Comparison of ENCODE assay signal across 8 cellular contexts in genomic region chr20:43658068-43658722, GRCh38. TPM values are rescaled to one million over a fixed set of nuclear protein-coding genes. Genes with fewer than 3 reads are reported as not detected.
DNase-seq lines count a peak whose midpoint lies in the region; ATAC-seq and TF ChIP-seq lines count a peak whose summit lies in the region.

No MANE protein-coding gene starts in this region.

- ATAC-seq in heart right ventricle (peak in 1 of 8 donors; percentile 20), right lobe of liver (peak in 1 of 4 donors; percentile 6), GM18873 (IDR thresholded peaks at IDR 0.05; ENCODE audit: low FRiP score, unreplicated experiment) (no peak)
- ATAC-seq in stimulated activated memory B cell treated with anti-CD40 and anti-IgM and Interleukin-4, amounts not matched to agents 10 μg/mL and 1 μg/mL and 100 μg/mL, for 72 hours: peak; percentile 8

- H3K9me3 ChIP-seq in heart right ventricle (no peaks in the 10 kb centered on the region), MG63 (no peaks in the 10 kb centered on the region), right lobe of liver (no peaks in the 10 kb centered on the region)

- peak overlapping the region; percentile 98 for H3K27ac Mint-ChIP-seq in stimulated activated memory B cell treated with anti-CD40 and anti-IgM and Interleukin-4, amounts not matched to agents 10 μg/mL and 1 μg/mL and 100 μg/mL, for 72 hours

- intact Hi-C loops in heart right ventricle (cut with DNase I): no loop called here
- intact Hi-C loops in cardiac septum (cut with DNase I): no loop called here
- intact Hi-C loops in right lobe of liver (cut with DNase I): no loop called here

- peaks cover 0 to 11% (median 7%) of the 10 kb centered on the region in 9 donors for H3K4me1 ChIP-seq in heart right ventricle
- H3K4me1 ChIP-seq in right lobe of liver: peaks cover 0 to 12% (median 1%) of the 10 kb centered on the region in 4 donors

- H3K27me3 ChIP-seq in heart right ventricle (no peaks in the 10 kb centered on the region), MG63 (no peaks in the 10 kb centered on the region), right lobe of liver (no peaks in the 10 kb centered on the region)

- H3K27ac ChIP-seq in heart right ventricle: peak overlapping the region in 3 of 10 donors; percentile 32 to 63 (median 49)
- H3K27ac ChIP-seq in right lobe of liver: peak overlapping the region in 2 of 3 donors; percentile 75 to 82

- TF ChIP-seq POLR2A in right lobe of liver (IDR thresholded peaks at IDR 0.05): no peak

- H3K4me3 ChIP-seq in heart right ventricle (peak overlapping the region in 8 of 10 donors; percentile 47 to 75 (median 66)), MG63 (peak overlapping the region; percentile 63), right lobe of liver (peak overlapping the region; percentile 75 to 85 (median 78))

- no peaks in the 10 kb centered on the region for H3K27me3 Mint-ChIP-seq in stimulated activated memory B cell treated with anti-CD40 and anti-IgM and Interleukin-4, amounts not matched to agents 10 μg/mL and 1 μg/mL and 100 μg/mL, for 72 hours

- 79% methylated on average over 11 of the region's 11 CpGs for WGBS in heart right ventricle, 2 donors
- WGBS in right lobe of liver (ENCODE audit: insufficient coverage, low coverage, low lambda C conversion rate, missing lambda C conversion rate): 74% methylated on average over 9 of the region's 11 CpGs

- H3K4me3 Mint-ChIP-seq in stimulated activated memory B cell treated with anti-CD40 and anti-IgM and Interleukin-4, amounts not matched to agents 10 μg/mL and 1 μg/mL and 100 μg/mL, for 72 hours: peak overlapping the region; percentile 97

- DNase-seq in heart right ventricle: no peak
- no peak for DNase-seq in cardiac septum (ENCODE audit: low spot score)
- DNase-seq in MG63: peak; percentile 39
- DNase-seq in amniotic stem cell (lab: John Stamatoyannopoulos, UW): peak; percentile 3
- DNase-seq in right lobe of liver: no peak
- no peak for DNase-seq in GM19240 (ENCODE audit: insufficient read length, low spot score)

- H3K36me3 ChIP-seq in heart right ventricle (no peaks in the 10 kb centered on the region), MG63 (no peaks in the 10 kb centered on the region), right lobe of liver (no peaks in the 10 kb centered on the region)

- H3K4me1 Mint-ChIP-seq in stimulated activated memory B cell treated with anti-CD40 and anti-IgM and Interleukin-4, amounts not matched to agents 10 μg/mL and 1 μg/mL and 100 μg/mL, for 72 hours: peaks cover 22% of the 10 kb centered on the region

- H3K36me3 Mint-ChIP-seq in stimulated activated memory B cell treated with anti-CD40 and anti-IgM and Interleukin-4, amounts not matched to agents 10 μg/mL and 1 μg/mL and 100 μg/mL, for 72 hours: no peaks in the 10 kb centered on the region

- no peaks in the 10 kb centered on the region for H3K9me3 Mint-ChIP-seq in stimulated activated memory B cell treated with anti-CD40 and anti-IgM and Interleukin-4, amounts not matched to agents 10 μg/mL and 1 μg/mL and 100 μg/mL, for 72 hours

- no peak for TF ChIP-seq CTCF in heart right ventricle (IDR thresholded peaks at IDR 0.05)
- no peak for TF ChIP-seq CTCF in right lobe of liver (IDR thresholded peaks at IDR 0.05)

RNA-seq across cellular contexts. Expression of gene MYBL2, which starts 8.7 kb away (rescaled TPM):
- 1 to 10 TPM in 2 of 10 donors, under 1 TPM in 6, not detected in 2; 0.09 to 6.0 (median 0.27) TPM for total RNA-seq in heart right ventricle
- polyA plus RNA-seq in heart right ventricle: under 1 TPM; 0.17 to 0.29 TPM
- total RNA-seq in cardiac septum: 0.13 TPM
- total RNA-seq in MG63 (2014; rRNA removed; shearing (Covaris generic); ENCODE audit: low replicate concordance): 29.8 and 30.5 TPM in 2 replicates
- 1 to 10 TPM in 3 of 6 experiments, under 1 TPM in 2, not detected in 1; 0.44 to 3.5 (median 1.8) TPM for total RNA-seq in right lobe of liver

Comparison
In these comparisons a context has a peak if more than half of its experiments do, and no peak if none do; other contexts are left out.
1. DNase-seq: peak in MG63 (single experiment) and amniotic stem cell (single experiment); none in heart right ventricle (0 of 2), cardiac septum (single experiment), right lobe of liver (0 of 3) and GM19240 (single experiment).
2. Peak in every context shown above with its lines, with median percentiles within 50 percentile points of each other: H3K4me3 ChIP-seq.